In genomic region chr10:1354776-1355435, GRCh38 we compare ENCODE assay signal across 1 cellular context.
TF ChIP-seq lines count a peak whose summit lies in the region.

No MANE protein-coding gene starts in this region.

TF ChIP-seq in WTC11, 78 proteins besides CTCF, POLR2A, EP300 and RAD21 (continued from another document):
- TF ChIP-seq CREB1 (CRISPR knock-in tag; IDR thresholded peaks at IDR 0.05) (no peak), ATF6 (CRISPR knock-in tag; IDR thresholded peaks at IDR 0.05) (no peak), MYBL2 (CRISPR knock-in tag; IDR thresholded peaks at IDR 0.05) (no peak), HMGA2 (CRISPR knock-in tag; IDR thresholded peaks at IDR 0.05) (no peak), ZNF425 (CRISPR knock-in tag; conservative IDR thresholded peaks at IDR 0.05) (no peak)
